7 cellular contexts compared by ENCODE assay signal in the genomic region with DNA sequence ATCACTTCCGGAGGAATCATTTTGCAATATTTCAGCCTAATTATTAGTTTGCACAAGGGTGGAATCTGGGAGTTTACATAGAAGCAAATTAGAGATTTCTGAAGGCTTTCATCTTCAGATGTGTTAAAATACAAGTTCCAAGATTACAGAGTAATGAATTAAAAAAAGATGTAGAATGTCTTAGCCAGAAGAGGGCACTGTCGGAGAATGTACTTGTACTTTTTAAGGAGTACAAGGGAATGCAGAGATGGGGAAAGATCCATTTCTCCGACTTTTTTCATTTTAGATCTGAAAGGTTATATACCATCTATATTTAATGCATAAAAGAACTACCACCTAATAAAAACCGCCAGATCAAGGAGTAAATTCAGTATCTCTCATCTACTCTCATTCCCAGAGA. TPM values are rescaled to one million over a fixed set of nuclear protein-coding genes. Genes with fewer than 3 reads are reported as not detected.
A peak's percentile ranks its signal among the peaks of the same experiment; 100 is the strongest.
DNase-seq lines count a peak whose midpoint lies in the region; ATAC-seq and TF ChIP-seq lines count a peak whose summit lies in the region.

No MANE protein-coding gene starts in this region.

- DNase-seq in GM06990 (ENCODE audit: extremely low read depth, insufficient read length) (no peak), MM.1S (no peak), dorsolateral prefrontal cortex (no peak), pons (ENCODE audit: low spot score) (peak; percentile 37), LoVo (ENCODE audit: low spot score) (no peak), GM19238 (ENCODE audit: insufficient read length, low spot score) (no peak)

- H2AFZ ChIP-seq in MM.1S (ENCODE audit: low read length) = no peak overlapping the region

- H3K4me2 ChIP-seq in MM.1S (ENCODE audit: low read depth, low read length) = no peak overlapping the region

- H3K27ac ChIP-seq in MM.1S (ENCODE audit: low read length) (no peak overlapping the region), dorsolateral prefrontal cortex (no peak overlapping the region)

- H3K4me3 ChIP-seq in GM06990 (replicated peaks; ENCODE audit: low read depth, low read length) = no peak overlapping the region
- H3K4me3 ChIP-seq in MM.1S (ENCODE audit: low read length) = no peak overlapping the region
- no peak overlapping the region for H3K4me3 ChIP-seq in dorsolateral prefrontal cortex

- ATAC-seq in HG03097 (IDR thresholded peaks at IDR 0.05; ENCODE audit: low FRiP score, unreplicated experiment) = no peak

- no peaks in the 10 kb centered on the region for H3K79me2 ChIP-seq in MM.1S (ENCODE audit: low read length)

- intact Hi-C loops in dorsolateral prefrontal cortex (cut with DNase I) = loop anchor here in 1 of 2 donors (2.0 kb wide), 1 partner anchor 220 kb away; no protein-coding TSS in a partner anchor

- TF ChIP-seq CTCF in GM06990 (IDR thresholded peaks at IDR 0.05; ENCODE audit: insufficient read depth, low read length, poor library complexity, severe bottlenecking) (peak; percentile 46), MM.1S (IDR thresholded peaks at IDR 0.05; ENCODE audit: low read length) (peak; percentile 28), dorsolateral prefrontal cortex (IDR thresholded peaks at IDR 0.05 in 54 of 56, conservative IDR thresholded peaks at IDR 0.05 in 2 of 56; ENCODE audit: low read depth in 1 of 56, partially characterized antibody in 56 of 56) (peak in 55 of 56 donors; percentile 34 to 69 (median 51))

- H3K9me3 ChIP-seq in MM.1S (replicated peaks; ENCODE audit: insufficient read depth, low read length) = no peaks in the 10 kb centered on the region

- no peaks in the 10 kb centered on the region for H3F3A ChIP-seq in MM.1S (ENCODE audit: insufficient read depth, low read length)

- H3K9me2 ChIP-seq in MM.1S (replicated peaks; ENCODE audit: insufficient read depth, low read length) = no peaks in the 10 kb centered on the region

- peaks cover 4% of the 10 kb centered on the region for H3K36me3 ChIP-seq in GM06990 (ENCODE audit: control insufficient read depth, insufficient read depth, low read length)
- H3K36me3 ChIP-seq in MM.1S (replicated peaks; ENCODE audit: insufficient read depth, low read length) = no peaks in the 10 kb centered on the region; the same call in 1 of the 2 replicates

- no peaks in the 10 kb centered on the region for H3K4me1 ChIP-seq in MM.1S (ENCODE audit: low read length)

- H4K20me1 ChIP-seq in MM.1S (ENCODE audit: insufficient read depth, low read length) = no peaks in the 10 kb centered on the region

- H3K27me3 ChIP-seq in GM06990 (replicated peaks; ENCODE audit: control insufficient read depth, insufficient read depth, low read length) = no peaks in the 10 kb centered on the region
- H3K27me3 ChIP-seq in MM.1S (replicated peaks; ENCODE audit: insufficient read depth, low read length) = no peaks in the 10 kb centered on the region
- H3K27me3 ChIP-seq in dorsolateral prefrontal cortex = no peaks in the 10 kb centered on the region

- no peak overlapping the region for H3K9ac ChIP-seq in MM.1S (ENCODE audit: low read length)

RNA-seq across cellular contexts. Expression of gene WDR5B, which starts 43.1 kb away (rescaled TPM):
- 1 to 10 TPM; 1.2 to 7.1 (median 3.7) TPM for total RNA-seq in dorsolateral prefrontal cortex

RNA-seq across cellular contexts. Expression of gene KPNA1, which starts 55.7 kb away (rescaled TPM):
- 100 to 1,000 TPM in 22 of 120 experiments, 10 to 100 TPM in 98; 54.6 to 126 (median 91.1) TPM for total RNA-seq in dorsolateral prefrontal cortex
